In the genomic region with DNA sequence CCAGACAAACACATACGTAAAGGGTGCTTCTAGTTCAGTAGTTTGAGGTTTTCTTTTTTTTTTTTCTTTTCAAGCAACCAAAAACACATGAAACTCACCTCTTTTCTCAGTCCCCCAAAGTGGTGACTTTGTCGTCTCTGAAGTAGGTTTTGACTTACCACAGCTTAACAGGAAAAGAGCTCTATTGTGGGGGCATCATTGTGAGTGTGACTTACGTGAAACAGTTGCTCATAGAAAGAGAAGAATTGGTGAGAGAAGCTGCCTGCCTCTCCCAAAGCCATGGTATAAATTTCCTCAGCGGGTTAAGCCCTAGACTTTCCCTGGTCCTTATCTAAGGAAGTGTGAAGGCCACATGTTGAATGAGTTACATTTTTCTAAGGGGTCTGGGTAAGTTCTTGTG, we compare ENCODE assay signal across 1 cellular context.
A peak's percentile ranks its signal among the peaks of the same experiment; 100 is the strongest.
TF ChIP-seq lines count a peak whose summit lies in the region.

No MANE protein-coding gene starts in this region.

TF ChIP-seq in K562, 482 proteins besides CTCF, POLR2A, EP300 and RAD21:
- TF ChIP-seq, protein P1, sequence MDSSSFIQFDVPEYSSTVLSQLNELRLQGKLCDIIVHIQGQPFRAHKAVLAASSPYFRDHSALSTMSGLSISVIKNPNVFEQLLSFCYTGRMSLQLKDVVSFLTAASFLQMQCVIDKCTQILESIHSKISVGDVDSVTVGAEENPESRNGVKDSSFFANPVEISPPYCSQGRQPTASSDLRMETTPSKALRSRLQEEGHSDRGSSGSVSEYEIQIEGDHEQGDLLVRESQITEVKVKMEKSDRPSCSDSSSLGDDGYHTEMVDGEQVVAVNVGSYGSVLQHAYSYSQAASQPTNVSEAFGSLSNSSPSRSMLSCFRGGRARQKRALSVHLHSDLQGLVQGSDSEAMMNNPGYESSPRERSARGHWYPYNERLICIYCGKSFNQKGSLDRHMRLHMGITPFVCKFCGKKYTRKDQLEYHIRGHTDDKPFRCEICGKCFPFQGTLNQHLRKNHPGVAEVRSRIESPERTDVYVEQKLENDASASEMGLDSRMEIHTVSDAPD (CRISPR knock-in tag; IDR thresholded peaks at IDR 0.05) = no peak
- TF ChIP-seq MAFK (IDR thresholded peaks at IDR 0.05; ENCODE audit: low read length) (no peak), LCOR (CRISPR knock-in tag; IDR thresholded peaks at IDR 0.05) (no peak), ILK (tag; IDR thresholded peaks at IDR 0.05; ENCODE audit: borderline replicate concordance, low read depth) (no peak), MYC (IDR thresholded peaks at IDR 0.05; ENCODE audit: low read depth, low read length) (no peak), MYC (CRISPR knock-in tag; IDR thresholded peaks at IDR 0.05; ENCODE audit: borderline replicate concordance, low read depth) (no peak), TCF3 (CRISPR knock-in tag; IDR thresholded peaks at IDR 0.05) (peak; percentile 44), ZNF282 (CRISPR knock-in tag; IDR thresholded peaks at IDR 0.05) (no peak), LARP7 (IDR thresholded peaks at IDR 0.05) (no peak), STAT5A (IDR thresholded peaks at IDR 0.05; ENCODE audit: borderline replicate concordance, low read length) (no peak), SMAD2 (IDR thresholded peaks at IDR 0.05; ENCODE audit: low read depth, low read length) (no peak), TAL1 (IDR thresholded peaks at IDR 0.05) (peak; percentile 14; the same call in 1 of the 2 replicates), U2AF1 (optimal IDR thresholded peaks at IDR 0.05; ENCODE audit: low read depth, low read length) (no peak), L3MBTL2 (IDR thresholded peaks at IDR 0.05) (peak; percentile 49; the same call in 1 of the 2 replicates)
- TF ChIP-seq, protein P2, sequence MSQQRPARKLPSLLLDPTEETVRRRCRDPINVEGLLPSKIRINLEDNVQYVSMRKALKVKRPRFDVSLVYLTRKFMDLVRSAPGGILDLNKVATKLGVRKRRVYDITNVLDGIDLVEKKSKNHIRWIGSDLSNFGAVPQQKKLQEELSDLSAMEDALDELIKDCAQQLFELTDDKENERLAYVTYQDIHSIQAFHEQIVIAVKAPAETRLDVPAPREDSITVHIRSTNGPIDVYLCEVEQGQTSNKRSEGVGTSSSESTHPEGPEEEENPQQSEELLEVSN (IDR thresholded peaks at IDR 0.05; ENCODE audit: borderline replicate concordance in 1 of 2, extremely low read depth in 1 of 2, insufficient read depth in 1 of 2, insufficient read length in 1 of 2, low read depth in 1 of 2, low read length in 1 of 2, poor library complexity in 1 of 2, severe bottlenecking in 1 of 2) = no peak
- TF ChIP-seq, protein P3, sequence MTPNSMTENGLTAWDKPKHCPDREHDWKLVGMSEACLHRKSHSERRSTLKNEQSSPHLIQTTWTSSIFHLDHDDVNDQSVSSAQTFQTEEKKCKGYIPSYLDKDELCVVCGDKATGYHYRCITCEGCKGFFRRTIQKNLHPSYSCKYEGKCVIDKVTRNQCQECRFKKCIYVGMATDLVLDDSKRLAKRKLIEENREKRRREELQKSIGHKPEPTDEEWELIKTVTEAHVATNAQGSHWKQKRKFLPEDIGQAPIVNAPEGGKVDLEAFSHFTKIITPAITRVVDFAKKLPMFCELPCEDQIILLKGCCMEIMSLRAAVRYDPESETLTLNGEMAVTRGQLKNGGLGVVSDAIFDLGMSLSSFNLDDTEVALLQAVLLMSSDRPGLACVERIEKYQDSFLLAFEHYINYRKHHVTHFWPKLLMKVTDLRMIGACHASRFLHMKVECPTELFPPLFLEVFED (CRISPR knock-in tag; conservative IDR thresholded peaks at IDR 0.05) = no peak
- TF ChIP-seq, protein P4, sequence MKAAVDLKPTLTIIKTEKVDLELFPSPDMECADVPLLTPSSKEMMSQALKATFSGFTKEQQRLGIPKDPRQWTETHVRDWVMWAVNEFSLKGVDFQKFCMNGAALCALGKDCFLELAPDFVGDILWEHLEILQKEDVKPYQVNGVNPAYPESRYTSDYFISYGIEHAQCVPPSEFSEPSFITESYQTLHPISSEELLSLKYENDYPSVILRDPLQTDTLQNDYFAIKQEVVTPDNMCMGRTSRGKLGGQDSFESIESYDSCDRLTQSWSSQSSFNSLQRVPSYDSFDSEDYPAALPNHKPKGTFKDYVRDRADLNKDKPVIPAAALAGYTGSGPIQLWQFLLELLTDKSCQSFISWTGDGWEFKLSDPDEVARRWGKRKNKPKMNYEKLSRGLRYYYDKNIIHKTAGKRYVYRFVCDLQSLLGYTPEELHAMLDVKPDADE (conservative IDR thresholded peaks at IDR 0.05; ENCODE audit: control insufficient read depth, low read depth, low read length) = no peak
- TF ChIP-seq, protein P5, sequence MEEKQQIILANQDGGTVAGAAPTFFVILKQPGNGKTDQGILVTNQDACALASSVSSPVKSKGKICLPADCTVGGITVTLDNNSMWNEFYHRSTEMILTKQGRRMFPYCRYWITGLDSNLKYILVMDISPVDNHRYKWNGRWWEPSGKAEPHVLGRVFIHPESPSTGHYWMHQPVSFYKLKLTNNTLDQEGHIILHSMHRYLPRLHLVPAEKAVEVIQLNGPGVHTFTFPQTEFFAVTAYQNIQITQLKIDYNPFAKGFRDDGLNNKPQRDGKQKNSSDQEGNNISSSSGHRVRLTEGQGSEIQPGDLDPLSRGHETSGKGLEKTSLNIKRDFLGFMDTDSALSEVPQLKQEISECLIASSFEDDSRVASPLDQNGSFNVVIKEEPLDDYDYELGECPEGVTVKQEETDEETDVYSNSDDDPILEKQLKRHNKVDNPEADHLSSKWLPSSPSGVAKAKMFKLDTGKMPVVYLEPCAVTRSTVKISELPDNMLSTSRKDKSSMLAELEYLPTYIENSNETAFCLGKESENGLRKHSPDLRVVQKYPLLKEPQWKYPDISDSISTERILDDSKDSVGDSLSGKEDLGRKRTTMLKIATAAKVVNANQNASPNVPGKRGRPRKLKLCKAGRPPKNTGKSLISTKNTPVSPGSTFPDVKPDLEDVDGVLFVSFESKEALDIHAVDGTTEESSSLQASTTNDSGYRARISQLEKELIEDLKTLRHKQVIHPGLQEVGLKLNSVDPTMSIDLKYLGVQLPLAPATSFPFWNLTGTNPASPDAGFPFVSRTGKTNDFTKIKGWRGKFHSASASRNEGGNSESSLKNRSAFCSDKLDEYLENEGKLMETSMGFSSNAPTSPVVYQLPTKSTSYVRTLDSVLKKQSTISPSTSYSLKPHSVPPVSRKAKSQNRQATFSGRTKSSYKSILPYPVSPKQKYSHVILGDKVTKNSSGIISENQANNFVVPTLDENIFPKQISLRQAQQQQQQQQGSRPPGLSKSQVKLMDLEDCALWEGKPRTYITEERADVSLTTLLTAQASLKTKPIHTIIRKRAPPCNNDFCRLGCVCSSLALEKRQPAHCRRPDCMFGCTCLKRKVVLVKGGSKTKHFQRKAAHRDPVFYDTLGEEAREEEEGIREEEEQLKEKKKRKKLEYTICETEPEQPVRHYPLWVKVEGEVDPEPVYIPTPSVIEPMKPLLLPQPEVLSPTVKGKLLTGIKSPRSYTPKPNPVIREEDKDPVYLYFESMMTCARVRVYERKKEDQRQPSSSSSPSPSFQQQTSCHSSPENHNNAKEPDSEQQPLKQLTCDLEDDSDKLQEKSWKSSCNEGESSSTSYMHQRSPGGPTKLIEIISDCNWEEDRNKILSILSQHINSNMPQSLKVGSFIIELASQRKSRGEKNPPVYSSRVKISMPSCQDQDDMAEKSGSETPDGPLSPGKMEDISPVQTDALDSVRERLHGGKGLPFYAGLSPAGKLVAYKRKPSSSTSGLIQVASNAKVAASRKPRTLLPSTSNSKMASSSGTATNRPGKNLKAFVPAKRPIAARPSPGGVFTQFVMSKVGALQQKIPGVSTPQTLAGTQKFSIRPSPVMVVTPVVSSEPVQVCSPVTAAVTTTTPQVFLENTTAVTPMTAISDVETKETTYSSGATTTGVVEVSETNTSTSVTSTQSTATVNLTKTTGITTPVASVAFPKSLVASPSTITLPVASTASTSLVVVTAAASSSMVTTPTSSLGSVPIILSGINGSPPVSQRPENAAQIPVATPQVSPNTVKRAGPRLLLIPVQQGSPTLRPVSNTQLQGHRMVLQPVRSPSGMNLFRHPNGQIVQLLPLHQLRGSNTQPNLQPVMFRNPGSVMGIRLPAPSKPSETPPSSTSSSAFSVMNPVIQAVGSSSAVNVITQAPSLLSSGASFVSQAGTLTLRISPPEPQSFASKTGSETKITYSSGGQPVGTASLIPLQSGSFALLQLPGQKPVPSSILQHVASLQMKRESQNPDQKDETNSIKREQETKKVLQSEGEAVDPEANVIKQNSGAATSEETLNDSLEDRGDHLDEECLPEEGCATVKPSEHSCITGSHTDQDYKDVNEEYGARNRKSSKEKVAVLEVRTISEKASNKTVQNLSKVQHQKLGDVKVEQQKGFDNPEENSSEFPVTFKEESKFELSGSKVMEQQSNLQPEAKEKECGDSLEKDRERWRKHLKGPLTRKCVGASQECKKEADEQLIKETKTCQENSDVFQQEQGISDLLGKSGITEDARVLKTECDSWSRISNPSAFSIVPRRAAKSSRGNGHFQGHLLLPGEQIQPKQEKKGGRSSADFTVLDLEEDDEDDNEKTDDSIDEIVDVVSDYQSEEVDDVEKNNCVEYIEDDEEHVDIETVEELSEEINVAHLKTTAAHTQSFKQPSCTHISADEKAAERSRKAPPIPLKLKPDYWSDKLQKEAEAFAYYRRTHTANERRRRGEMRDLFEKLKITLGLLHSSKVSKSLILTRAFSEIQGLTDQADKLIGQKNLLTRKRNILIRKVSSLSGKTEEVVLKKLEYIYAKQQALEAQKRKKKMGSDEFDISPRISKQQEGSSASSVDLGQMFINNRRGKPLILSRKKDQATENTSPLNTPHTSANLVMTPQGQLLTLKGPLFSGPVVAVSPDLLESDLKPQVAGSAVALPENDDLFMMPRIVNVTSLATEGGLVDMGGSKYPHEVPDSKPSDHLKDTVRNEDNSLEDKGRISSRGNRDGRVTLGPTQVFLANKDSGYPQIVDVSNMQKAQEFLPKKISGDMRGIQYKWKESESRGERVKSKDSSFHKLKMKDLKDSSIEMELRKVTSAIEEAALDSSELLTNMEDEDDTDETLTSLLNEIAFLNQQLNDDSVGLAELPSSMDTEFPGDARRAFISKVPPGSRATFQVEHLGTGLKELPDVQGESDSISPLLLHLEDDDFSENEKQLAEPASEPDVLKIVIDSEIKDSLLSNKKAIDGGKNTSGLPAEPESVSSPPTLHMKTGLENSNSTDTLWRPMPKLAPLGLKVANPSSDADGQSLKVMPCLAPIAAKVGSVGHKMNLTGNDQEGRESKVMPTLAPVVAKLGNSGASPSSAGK (IDR thresholded peaks at IDR 0.05) = 0 out of 2 replicates have a peak, but pooled peaks have one; percentile 35
- TF ChIP-seq, protein P6, sequence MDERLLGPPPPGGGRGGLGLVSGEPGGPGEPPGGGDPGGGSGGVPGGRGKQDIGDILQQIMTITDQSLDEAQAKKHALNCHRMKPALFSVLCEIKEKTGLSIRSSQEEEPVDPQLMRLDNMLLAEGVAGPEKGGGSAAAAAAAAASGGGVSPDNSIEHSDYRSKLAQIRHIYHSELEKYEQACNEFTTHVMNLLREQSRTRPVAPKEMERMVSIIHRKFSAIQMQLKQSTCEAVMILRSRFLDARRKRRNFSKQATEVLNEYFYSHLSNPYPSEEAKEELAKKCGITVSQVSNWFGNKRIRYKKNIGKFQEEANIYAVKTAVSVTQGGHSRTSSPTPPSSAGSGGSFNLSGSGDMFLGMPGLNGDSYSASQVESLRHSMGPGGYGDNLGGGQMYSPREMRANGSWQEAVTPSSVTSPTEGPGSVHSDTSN (CRISPR knock-in tag; IDR thresholded peaks at IDR 0.05; ENCODE audit: low read depth) = no peak
- TF ChIP-seq, protein P6 (tag; conservative IDR thresholded peaks at IDR 0.05; ENCODE audit: low read depth) = 0 out of 2 replicates have a peak, but pooled peaks have one; percentile 23
- TF ChIP-seq, protein P7, sequence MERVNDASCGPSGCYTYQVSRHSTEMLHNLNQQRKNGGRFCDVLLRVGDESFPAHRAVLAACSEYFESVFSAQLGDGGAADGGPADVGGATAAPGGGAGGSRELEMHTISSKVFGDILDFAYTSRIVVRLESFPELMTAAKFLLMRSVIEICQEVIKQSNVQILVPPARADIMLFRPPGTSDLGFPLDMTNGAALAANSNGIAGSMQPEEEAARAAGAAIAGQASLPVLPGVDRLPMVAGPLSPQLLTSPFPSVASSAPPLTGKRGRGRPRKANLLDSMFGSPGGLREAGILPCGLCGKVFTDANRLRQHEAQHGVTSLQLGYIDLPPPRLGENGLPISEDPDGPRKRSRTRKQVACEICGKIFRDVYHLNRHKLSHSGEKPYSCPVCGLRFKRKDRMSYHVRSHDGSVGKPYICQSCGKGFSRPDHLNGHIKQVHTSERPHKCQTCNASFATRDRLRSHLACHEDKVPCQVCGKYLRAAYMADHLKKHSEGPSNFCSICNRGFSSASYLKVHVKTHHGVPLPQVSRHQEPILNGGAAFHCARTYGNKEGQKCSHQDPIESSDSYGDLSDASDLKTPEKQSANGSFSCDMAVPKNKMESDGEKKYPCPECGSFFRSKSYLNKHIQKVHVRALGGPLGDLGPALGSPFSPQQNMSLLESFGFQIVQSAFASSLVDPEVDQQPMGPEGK (CRISPR knock-in tag; IDR thresholded peaks at IDR 0.05; ENCODE audit: borderline replicate concordance) = no peak
